Comparison of ENCODE assay signal across 19 cellular contexts in genomic region chr7:21550821-21551531, GRCh38. TPM values are rescaled to one million over a fixed set of nuclear protein-coding genes. Genes with fewer than 3 reads are reported as not detected.
DNase-seq lines count a peak whose midpoint lies in the region; ATAC-seq, FAIRE-seq and TF ChIP-seq lines count a peak whose summit lies in the region.
"Had no signal": no experiment of that assay in that cellular context is flagged by ENCODE, and none has a peak within 500 bp of the region (broad histone marks: within the 10 kb centered on the region; RNA-seq: fewer than 3 reads in every experiment).

No MANE protein-coding gene starts in this region.

- ATAC-seq in WTC11 (peak; percentile 97), HG02763 (IDR thresholded peaks at IDR 0.05; ENCODE audit: unreplicated experiment) (no peak)
- ATAC-seq: activated CD4-positive, alpha-beta T cell treated with anti-CD3 and anti-CD28 coated beads for 36 hours; natural killer cell had no signal

- peaks cover 46% of the 10 kb centered on the region for H3K79me2 ChIP-seq in parathyroid adenoma

- no peaks in the 10 kb centered on the region for H3K27me3 ChIP-seq in parathyroid adenoma (ENCODE audit: control insufficient read depth, insufficient read depth, low read length)
- H3K27me3 ChIP-seq: brain microvascular endothelial cell had no signal

- no peaks in the 10 kb centered on the region for H3K27me3 Mint-ChIP-seq in WTC11 (ENCODE audit: low read depth)

- FAIRE-seq in kidney (lab: Jason Lieb, UNC): no peak

- TF ChIP-seq CTCF in GM10248 (IDR thresholded peaks at IDR 0.05; ENCODE audit: control extremely low read depth, extremely low read depth, low read depth, missing control alignments) (peak; percentile 1), WTC11 (IDR thresholded peaks at IDR 0.05) (no peak), parathyroid adenoma (IDR thresholded peaks at IDR 0.05) (peak; percentile 40), kidney (IDR thresholded peaks at IDR 0.05; ENCODE audit: borderline replicate concordance, extremely low read depth, insufficient read depth) (no peak)

- peak overlapping the region; percentile 98 for H3K4me2 ChIP-seq in parathyroid adenoma (ENCODE audit: low read length)

- peaks cover 26% of the 10 kb centered on the region for H3K4me1 Mint-ChIP-seq in WTC11
- H3K4me1 Mint-ChIP-seq: activated CD4-positive, alpha-beta T cell treated with anti-CD3 and anti-CD28 coated beads for 36 hours; CD4-positive, CD25-positive, alpha-beta regulatory T cell; natural killer cell had no signal

- peak overlapping the region; percentile 86 for H3K27ac ChIP-seq in parathyroid adenoma
- no peak overlapping the region for H3K27ac ChIP-seq in kidney (ENCODE audit: low read depth in 2 of 2, low read length in 2 of 2)
- H3K27ac ChIP-seq: brain microvascular endothelial cell, dorsolateral prefrontal cortex had no signal

- intact Hi-C loops in kidney (cut with DNase I): no loop called here

- H3K36me3 Mint-ChIP-seq in WTC11: no peaks in the 10 kb centered on the region; the same call in 1 of the 2 replicates
- H3K36me3 Mint-ChIP-seq: CD4-positive, CD25-positive, alpha-beta regulatory T cell; natural killer cell had no signal

- DNase-seq in GM10248 (ENCODE audit: extremely low spot score): no peak
- DNase-seq in NAMALWA (ENCODE audit: low spot score): peak; percentile 14
- peak; percentile 52 for DNase-seq in WTC11 (ENCODE audit: low spot score)
- DNase-seq in kidney: no peak
- DNase-seq in activated CD4-positive, CD25-positive, alpha-beta regulatory T cell treated with anti-CD3 and anti-CD28 coated beads, Interleukin-2, amount 50 U/mL, for 72 hours: no peak
- DNase-seq in foreskin melanocyte: no peak
- DNase-seq: activated CD4-positive, alpha-beta T cell treated with anti-CD3 and anti-CD28 coated beads for 36 hours; activated naive CD4-positive, alpha-beta T cell treated with anti-CD3 and anti-CD28 coated beads, Interleukin-2, amount 50 U/mL, for 16 hours; brain microvascular endothelial cell; CD4-positive, CD25-positive, alpha-beta regulatory T cell; dorsolateral prefrontal cortex; hypothalamus; natural killer cell; NCI-H446; RPMI8226; stimulated activated CD4-positive, alpha-beta T cell treated with anti-CD3 and anti-CD28 coated beads, Interleukin-15, amount 100 ng/mL, for 24 hours; T-helper 2 cell had no signal

- H3K4me3 ChIP-seq in parathyroid adenoma (ENCODE audit: low read depth, low read length) (peak overlapping the region; percentile 6), kidney (ENCODE audit: low read length in 2 of 2) (no peak overlapping the region)
- H3K4me3 ChIP-seq: dorsolateral prefrontal cortex had no signal

- H3K9me3 Mint-ChIP-seq in WTC11: 0 out of 2 replicates have a peak, but pooled peaks cover 5% of the 10 kb centered on the region
- H3K9me3 Mint-ChIP-seq: natural killer cell had no signal

- H3K4me3 Mint-ChIP-seq in WTC11: no peak overlapping the region
- H3K4me3 Mint-ChIP-seq: activated CD4-positive, alpha-beta T cell treated with anti-CD3 and anti-CD28 coated beads for 36 hours; CD4-positive, CD25-positive, alpha-beta regulatory T cell; natural killer cell had no signal

- CTCF ChIA-PET in GM10248 (lab: Yijun Ruan, JAX): interaction anchor here (0.7 to 1.3 kb wide), 5 partner anchors 11 to 531 kb away, joined by 3 to 6 read pairs (median 4); no protein-coding TSS in a partner anchor
- CTCF ChIA-PET in WTC11 (lab: Charles Lee): interaction anchor here (0.5 to 2.2 kb wide), 23 partner anchors 8 to 783 kb away, joined by 3 to 24 read pairs (median 3); partner anchors contain the start of gene DNAH11

- POLR2A ChIA-PET in GM10248 (lab: Yijun Ruan, JAX): no interaction called here
- POLR2A ChIA-PET in WTC11 (lab: Charles Lee): no interaction called here

- H2AFZ ChIP-seq in parathyroid adenoma: no peak overlapping the region

- H3K9ac ChIP-seq in parathyroid adenoma: no peak overlapping the region
- no peak overlapping the region for H3K9ac ChIP-seq in kidney (ENCODE audit: low read length in 2 of 2)

- H3K4me1 ChIP-seq in parathyroid adenoma: peaks cover 59% of the 10 kb centered on the region
- H3K4me1 ChIP-seq in kidney (ENCODE audit: control insufficient read depth in 1 of 2, insufficient read depth in 1 of 2, low read depth in 1 of 2, low read length in 2 of 2): no peaks in the 10 kb centered on the region

- H3K27ac Mint-ChIP-seq in WTC11: no peak overlapping the region; the same call in 1 of the 2 replicates
- H3K27ac Mint-ChIP-seq: activated CD4-positive, alpha-beta T cell treated with anti-CD3 and anti-CD28 coated beads for 36 hours; CD4-positive, CD25-positive, alpha-beta regulatory T cell; natural killer cell had no signal

- H3K9me3 ChIP-seq in parathyroid adenoma (ENCODE audit: control insufficient read depth, low read length): no peaks in the 10 kb centered on the region
- no peaks in the 10 kb centered on the region for H3K9me3 ChIP-seq in kidney (ENCODE audit: control insufficient read depth in 1 of 2, low read length in 2 of 2)

- H3K36me3 ChIP-seq in parathyroid adenoma (ENCODE audit: control insufficient read depth, insufficient read depth, low read length) (peaks cover 3% of the 10 kb centered on the region), kidney (ENCODE audit: control insufficient read depth in 1 of 2, insufficient read depth in 2 of 2, low read length in 2 of 2) (no peaks in the 10 kb centered on the region)
- H3K36me3 ChIP-seq: brain microvascular endothelial cell had no signal

TF ChIP-seq in WTC11, 78 proteins besides CTCF, POLR2A, EP300 and RAD21:
- TF ChIP-seq CREM (CRISPR knock-in tag; IDR thresholded peaks at IDR 0.05) (no peak), AR (CRISPR knock-in tag; IDR thresholded peaks at IDR 0.05) (no peak), ETV6 (CRISPR knock-in tag; IDR thresholded peaks at IDR 0.05) (0 out of 2 replicates have a peak, but pooled peaks have one; percentile 19)

RNA-seq across cellular contexts. Expression of gene DNAH11, which starts 8.1 kb away (rescaled TPM):
- total RNA-seq in WTC11 (2021) (3.5 to 6.4 TPM (median 4.2 TPM) in 3 replicates), kidney (2.3 TPM)
- 0.58 TPM for polyA plus RNA-seq in kidney (ENCODE audit: insufficient read depth, low read depth, low replicate concordance)
- total RNA-seq: CD4-positive, CD25-positive, alpha-beta regulatory T cell had no signal

Comparison
In these comparisons a context has a peak if more than half of its experiments do, and no peak if none do; other contexts are left out.
1. DNase-seq: peak in NAMALWA (single experiment) and WTC11 (single experiment); none in GM10248 (single experiment), kidney (single experiment), activated CD4-positive, CD25-positive, alpha-beta regulatory T cell treated with anti-CD3 and anti-CD28 coated beads, Interleukin-2, amount 50 U/mL, for 72 hours (single experiment) and foreskin melanocyte (single experiment).
2. CTCF ChIP-seq: peak in GM10248 (single experiment) and parathyroid adenoma (single experiment); none in WTC11 (single experiment) and kidney (single experiment).